ENCODE assay signal across 15 cellular contexts in the genomic region with DNA sequence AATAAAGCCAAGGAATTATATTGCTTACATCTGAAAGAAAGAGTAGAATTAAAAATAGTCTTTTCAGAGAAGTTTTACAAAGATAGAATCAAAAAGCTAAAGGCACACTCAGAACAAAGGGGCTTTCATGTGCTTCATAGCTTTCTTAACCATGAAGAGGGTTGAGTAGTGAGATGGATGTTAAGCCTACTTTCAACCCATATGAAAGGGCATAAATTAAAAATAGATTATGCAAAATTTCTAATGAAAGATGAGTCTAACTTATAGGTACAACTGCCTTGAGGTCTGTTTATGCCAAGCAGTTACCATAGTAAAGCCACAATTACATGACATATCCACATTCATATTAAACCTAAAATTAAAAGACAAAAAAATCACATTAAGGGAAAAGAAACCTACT.
DNase-seq lines count a peak whose midpoint lies in the region; ATAC-seq and TF ChIP-seq lines count a peak whose summit lies in the region.
"Had no signal": no experiment of that assay in that cellular context is flagged by ENCODE, and none has a peak within 500 bp of the region (broad histone marks: within the 10 kb centered on the region; RNA-seq: fewer than 3 reads in every experiment).

No MANE protein-coding gene starts in this region.

- no peaks in the 10 kb centered on the region for H3K27me3 ChIP-seq in right atrium auricular region
- H3K27me3 ChIP-seq: SJSA1 had no signal

- ATAC-seq in GM18909 (IDR thresholded peaks at IDR 0.05; ENCODE audit: poor library complexity, unreplicated experiment) (peak; percentile 84), GM21529 (IDR thresholded peaks at IDR 0.05; ENCODE audit: unreplicated experiment) (peak; percentile 80), HG03039 (IDR thresholded peaks at IDR 0.05; ENCODE audit: unreplicated experiment) (peak; percentile 66), HG03571 (IDR thresholded peaks at IDR 0.05; ENCODE audit: unreplicated experiment) (peak; percentile 77)
- no peak for ATAC-seq in activated T-cell treated with anti-CD3 and anti-CD28 coated beads, Interleukin-2, amount 50 U/mL, for 72 hours (replicated peaks in 1 of 2)
- ATAC-seq: stimulated activated naive CD8-positive, alpha-beta T cell treated with anti-CD3 and anti-CD28 coated beads, Interleukin-15, Interleukin-2, amounts not matched to agents 100 U/mL and 50 U/mL, for 24 hours had no signal

- no peak overlapping the region for H3K27ac ChIP-seq in right atrium auricular region
- H3K27ac ChIP-seq: parathyroid adenoma, SJSA1, WERI-Rb-1 had no signal

- no peaks in the 10 kb centered on the region for H3K9me3 Mint-ChIP-seq in T-helper 2 cell treated with Interferon-gamma antibody and Interleukin-4, amounts not matched to agents 5 μg/mL and 100 μg/mL, for 36 hours
- H3K9me3 Mint-ChIP-seq in activated T-cell treated with anti-CD3 and anti-CD28 coated beads, Interleukin-2, amount 50 U/mL, for 72 hours, result no peaks in the 10 kb centered on the region

- H3K9me3 ChIP-seq in right atrium auricular region, result no peaks in the 10 kb centered on the region
- H3K9me3 ChIP-seq: SJSA1 had no signal

- H3K4me3 Mint-ChIP-seq in T-helper 2 cell treated with Interferon-gamma antibody and Interleukin-4, amounts not matched to agents 5 μg/mL and 100 μg/mL, for 36 hours, result no peak overlapping the region
- H3K4me3 Mint-ChIP-seq in activated T-cell treated with anti-CD3 and anti-CD28 coated beads, Interleukin-2, amount 50 U/mL, for 72 hours, result no peak overlapping the region

- H3K4me3 ChIP-seq in right atrium auricular region, result no peak overlapping the region
- H3K4me3 ChIP-seq: SJSA1 had no signal

- no peak for DNase-seq in T-helper 2 cell treated with Interferon-gamma antibody and Interleukin-4, amounts not matched to agents 5 μg/mL and 100 μg/mL, for 36 hours (ENCODE audit: low spot score)
- no peak for DNase-seq in activated gamma-delta T cell treated with Interleukin-2 at 50 U/mL for 16 hours
- DNase-seq in activated T-cell treated with anti-CD3 and anti-CD28 coated beads, Interleukin-2, amount 50 U/mL, for 72 hours, result no peak
- DNase-seq in right atrium auricular region (ENCODE audit: low spot score), result no peak
- DNase-seq: cortex of kidney; NCI-H69; stimulated activated CD4-positive, alpha-beta T cell treated with anti-CD3 and anti-CD28 coated beads, Interleukin-2, amount 100 ng/mL, for 48 hours; stimulated activated naive CD8-positive, alpha-beta T cell treated with anti-CD3 and anti-CD28 coated beads, Interleukin-15, Interleukin-2, amounts not matched to agents 100 U/mL and 50 U/mL, for 24 hours; WERI-Rb-1 had no signal

- H3K36me3 Mint-ChIP-seq in T-helper 2 cell treated with Interferon-gamma antibody and Interleukin-4, amounts not matched to agents 5 μg/mL and 100 μg/mL, for 36 hours (ENCODE audit: low read depth), result no peaks in the 10 kb centered on the region
- no peaks in the 10 kb centered on the region for H3K36me3 Mint-ChIP-seq in activated T-cell treated with anti-CD3 and anti-CD28 coated beads, Interleukin-2, amount 50 U/mL, for 72 hours (ENCODE audit: insufficient read depth in 2 of 2)

- TF ChIP-seq CTCF in right atrium auricular region (IDR thresholded peaks at IDR 0.05), result no peak

- H3K4me1 Mint-ChIP-seq in T-helper 2 cell treated with Interferon-gamma antibody and Interleukin-4, amounts not matched to agents 5 μg/mL and 100 μg/mL, for 36 hours (ENCODE audit: low read depth), result no peaks in the 10 kb centered on the region
- H3K4me1 Mint-ChIP-seq in activated T-cell treated with anti-CD3 and anti-CD28 coated beads, Interleukin-2, amount 50 U/mL, for 72 hours (ENCODE audit: low read depth), result no peaks in the 10 kb centered on the region

- no peaks in the 10 kb centered on the region for H3K27me3 Mint-ChIP-seq in T-helper 2 cell treated with Interferon-gamma antibody and Interleukin-4, amounts not matched to agents 5 μg/mL and 100 μg/mL, for 36 hours (ENCODE audit: low read depth)
- H3K27me3 Mint-ChIP-seq in activated T-cell treated with anti-CD3 and anti-CD28 coated beads, Interleukin-2, amount 50 U/mL, for 72 hours (ENCODE audit: low read depth), result no peaks in the 10 kb centered on the region

- no peaks in the 10 kb centered on the region for H3K36me3 ChIP-seq in right atrium auricular region
- H3K36me3 ChIP-seq: SJSA1, WERI-Rb-1 had no signal

- H3K27ac Mint-ChIP-seq in T-helper 2 cell treated with Interferon-gamma antibody and Interleukin-4, amounts not matched to agents 5 μg/mL and 100 μg/mL, for 36 hours, result no peak overlapping the region
- H3K27ac Mint-ChIP-seq in activated T-cell treated with anti-CD3 and anti-CD28 coated beads, Interleukin-2, amount 50 U/mL, for 72 hours, result no peak overlapping the region

- H3K4me1 ChIP-seq in right atrium auricular region, result no peaks in the 10 kb centered on the region
- H3K4me1 ChIP-seq: parathyroid adenoma had no signal

Comparison
In these comparisons a context has a peak if more than half of its experiments do, and no peak if none do; other contexts are left out.
1. ATAC-seq: peak in GM18909 (single experiment), GM21529 (single experiment), HG03039 (single experiment) and HG03571 (single experiment); none in activated T-cell treated with anti-CD3 and anti-CD28 coated beads, Interleukin-2, amount 50 U/mL, for 72 hours (0 of 2).